Comparison of ENCODE assay signal across 8 cellular contexts in genomic region chr9:122159026-122159924, GRCh38. TPM values are rescaled to one million over a fixed set of nuclear protein-coding genes. Genes with fewer than 3 reads are reported as not detected.
A peak's percentile ranks its signal among the peaks of the same experiment; 100 is the strongest.
DNase-seq lines count a peak whose midpoint lies in the region; ATAC-seq lines count a peak whose summit lies in the region.

MORN5 (plus strand) TSS chr9:122159908; CDS start chr9:122159973, 65 bp downstream.
NDUFA8 (minus strand) TSS chr9:122159779; CDS start chr9:122159677, 102 bp downstream.

- peaks cover 7% of the 10 kb centered on the region for H3K9me3 Mint-ChIP-seq in activated CD4-positive, alpha-beta T cell treated with anti-CD3 and anti-CD28 coated beads, Interleukin-2, amount 10 ng/mL, durations not matched to agents 24 days and 14 days

- intact Hi-C loops in activated CD4-positive, alpha-beta T cell treated with anti-CD3 and anti-CD28 coated beads, Interleukin-2, amount 10 ng/mL, durations not matched to agents 24 days and 14 days (cut with micrococcal nuclease), result loop anchor here (1.0 to 5.0 kb wide), 4 partner anchors 32 to 105 kb away; partner anchors contain the start of genes MRRF and RBM18
- intact Hi-C loops in left colon (cut with DNase I, micrococcal nuclease), result no loop called here

- peak; percentile 29 to 95 (median 88) for DNase-seq in C1 segment of cervical spinal cord (lab: John Stamatoyannopoulos, UW)
- peak; percentile 80 to 94 for DNase-seq in NCI-H526 (lab: John Stamatoyannopoulos, UW)
- peak; percentile 99 for DNase-seq in activated CD4-positive, alpha-beta T cell treated with anti-CD3 and anti-CD28 coated beads, Interleukin-2, amount 10 ng/mL, durations not matched to agents 24 days and 14 days
- DNase-seq in cortex of kidney (lab: John Stamatoyannopoulos, UW), result peak; percentile 37
- peak; percentile 96 to 97 for DNase-seq in left colon
- DNase-seq in stimulated activated CD4-positive, alpha-beta T cell treated with anti-CD3 and anti-CD28 coated beads, Interleukin-1b, Interleukin-23, amount 100 ng/mL, for 4 hours (ENCODE audit: low read depth in 2 of 2), result peak; percentile 96

- H3K4me3 Mint-ChIP-seq in activated CD4-positive, alpha-beta T cell treated with anti-CD3 and anti-CD28 coated beads, Interleukin-2, amount 10 ng/mL, durations not matched to agents 24 days and 14 days, result peak within 1 kb of the TSS; percentile 99

- peak; percentile 94 for ATAC-seq in GM19328 (IDR thresholded peaks at IDR 0.05; ENCODE audit: unreplicated experiment)
- peak; percentile 89 for ATAC-seq in HG03469 (IDR thresholded peaks at IDR 0.05; ENCODE audit: unreplicated experiment)
- peak; percentile 99 for ATAC-seq in left colon

- peak within 1 kb of the TSS; percentile 98 for H3K27ac Mint-ChIP-seq in activated CD4-positive, alpha-beta T cell treated with anti-CD3 and anti-CD28 coated beads, Interleukin-2, amount 10 ng/mL, durations not matched to agents 24 days and 14 days

- peaks cover 5% of the 10 kb centered on the region for H3K36me3 Mint-ChIP-seq in activated CD4-positive, alpha-beta T cell treated with anti-CD3 and anti-CD28 coated beads, Interleukin-2, amount 10 ng/mL, durations not matched to agents 24 days and 14 days (ENCODE audit: low read depth)

- peaks cover 28% of the 10 kb centered on the region for H3K27me3 Mint-ChIP-seq in activated CD4-positive, alpha-beta T cell treated with anti-CD3 and anti-CD28 coated beads, Interleukin-2, amount 10 ng/mL, durations not matched to agents 24 days and 14 days

- H3K4me1 Mint-ChIP-seq in activated CD4-positive, alpha-beta T cell treated with anti-CD3 and anti-CD28 coated beads, Interleukin-2, amount 10 ng/mL, durations not matched to agents 24 days and 14 days, result peaks cover 27% of the 10 kb centered on the region

RNA-seq across cellular contexts. Expression of gene MORN5, which starts in this region (rescaled TPM):
- not detected in 2 replicates for total RNA-seq in activated CD4-positive, alpha-beta T cell treated with anti-CD3 and anti-CD28 coated beads, Interleukin-2, amount 10 ng/mL, durations not matched to agents 24 days and 14 days
- total RNA-seq in left colon, result 1 to 10 TPM in 1 of 2 donors, not detected in 1; 4.0 TPM

RNA-seq across cellular contexts. Expression of gene NDUFA8, which starts in this region (rescaled TPM):
- 50.4 and 51.9 TPM in 2 replicates for total RNA-seq in activated CD4-positive, alpha-beta T cell treated with anti-CD3 and anti-CD28 coated beads, Interleukin-2, amount 10 ng/mL, durations not matched to agents 24 days and 14 days
- total RNA-seq in left colon, result 10 to 100 TPM; 75.3 to 78.9 TPM

Comparison
In these comparisons a context has a peak if more than half of its experiments do, and no peak if none do; other contexts are left out.
1. Peak in every context shown above with its lines: DNase-seq and ATAC-seq.
2. DNase-seq: peak in every context shown above with its lines; median percentile 99 in activated CD4-positive, alpha-beta T cell treated with anti-CD3 and anti-CD28 coated beads, Interleukin-2, amount 10 ng/mL, durations not matched to agents 24 days and 14 days; 96 in left colon; 96 in stimulated activated CD4-positive, alpha-beta T cell treated with anti-CD3 and anti-CD28 coated beads, Interleukin-1b, Interleukin-23, amount 100 ng/mL, for 4 hours; 88 in C1 segment of cervical spinal cord; 87 in NCI-H526; 37 in cortex of kidney.